In the genomic region with DNA sequence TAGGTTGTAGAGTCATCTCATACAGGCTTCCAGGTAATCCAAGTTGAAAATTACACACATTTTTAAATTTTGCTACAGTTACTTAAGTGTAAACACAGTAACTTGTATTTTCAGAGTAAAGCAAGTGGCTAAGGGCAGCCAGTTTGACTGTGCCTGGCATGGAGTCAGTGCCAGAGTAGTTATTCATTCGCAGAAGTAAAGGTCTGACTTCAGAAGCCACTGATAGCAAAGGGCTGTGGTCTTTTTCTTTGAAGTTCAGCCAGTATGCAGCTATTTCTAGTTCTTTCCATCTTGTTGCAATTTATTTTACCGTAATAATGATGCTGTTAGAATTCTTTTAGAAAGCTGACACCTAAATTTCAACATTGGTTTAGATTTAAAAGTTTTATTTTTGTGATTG, we compare ENCODE assay signal across 15 cellular contexts. TPM values are rescaled to one million over a fixed set of nuclear protein-coding genes. Genes with fewer than 3 reads are reported as not detected.
DNase-seq lines count a peak whose midpoint lies in the region; ATAC-seq and TF ChIP-seq lines count a peak whose summit lies in the region.
"Had no signal": no experiment of that assay in that cellular context is flagged by ENCODE, and none has a peak within 500 bp of the region (broad histone marks: within the 10 kb centered on the region; RNA-seq: fewer than 3 reads in every experiment).

No MANE protein-coding gene starts in this region.

- peaks cover 13% of the 10 kb centered on the region for H3K4me1 Mint-ChIP-seq in activated CD4-positive, alpha-beta T cell treated with anti-CD3 and anti-CD28 coated beads, Interleukin-2, amount 10 ng/mL, durations not matched to agents 24 days and 14 days
- no peaks in the 10 kb centered on the region for H3K4me1 Mint-ChIP-seq in endothelial cell (ENCODE audit: unreplicated experiment)
- H3K4me1 Mint-ChIP-seq in activated T-helper 17 cell treated with anti-CD3 and anti-CD28 coated beads, Interleukin-2, amount 50 U/mL, for 72 hours: peaks cover 7% of the 10 kb centered on the region

- H3K36me3 Mint-ChIP-seq in activated CD4-positive, alpha-beta T cell treated with anti-CD3 and anti-CD28 coated beads, Interleukin-2, amount 10 ng/mL, durations not matched to agents 24 days and 14 days (ENCODE audit: low read depth): peaks cover 50% of the 10 kb centered on the region
- peaks cover 18% of the 10 kb centered on the region for H3K36me3 Mint-ChIP-seq in endothelial cell (ENCODE audit: low read depth, unreplicated experiment)
- H3K36me3 Mint-ChIP-seq in activated T-helper 17 cell treated with anti-CD3 and anti-CD28 coated beads, Interleukin-2, amount 50 U/mL, for 72 hours (ENCODE audit: low read depth): peaks cover 92% of the 10 kb centered on the region

- 0 out of 2 replicates have a peak overlapping the region, but pooled peaks have one; percentile 16 for H3K27ac ChIP-seq in SK-N-MC
- H3K27ac ChIP-seq in right lobe of liver: no peak overlapping the region
- H3K27ac ChIP-seq: BLaER1 had no signal

- peaks cover 36% of the 10 kb centered on the region for H3K36me3 ChIP-seq in SK-N-MC (ENCODE audit: insufficient read depth, low read length)
- H3K36me3 ChIP-seq in right lobe of liver: peaks cover 0 to 9% (median 0%) of the 10 kb centered on the region in 4 donors

- ATAC-seq in right lobe of liver: peak in 3 of 4 donors; percentile 22 to 59 (median 50)
- ATAC-seq in activated T-helper 17 cell treated with anti-CD3 and anti-CD28 coated beads, Interleukin-2, amount 50 U/mL, for 72 hours (replicated peaks): no peak
- ATAC-seq: HCT116 had no signal

- H3K4me3 ChIP-seq in SK-N-MC: no peak overlapping the region
- no peak overlapping the region for H3K4me3 ChIP-seq in right lobe of liver
- H3K4me3 ChIP-seq: BLaER1 had no signal

- 28% methylated on average over 2 of the region's 2 CpGs for WGBS in right lobe of liver (ENCODE audit: insufficient coverage, low coverage, low lambda C conversion rate, missing lambda C conversion rate)

- intact Hi-C loops in activated CD4-positive, alpha-beta T cell treated with anti-CD3 and anti-CD28 coated beads, Interleukin-2, amount 10 ng/mL, durations not matched to agents 24 days and 14 days (cut with micrococcal nuclease): no loop called here
- intact Hi-C loops in right lobe of liver (cut with DNase I): no loop called here

- H3K27ac Mint-ChIP-seq in activated CD4-positive, alpha-beta T cell treated with anti-CD3 and anti-CD28 coated beads, Interleukin-2, amount 10 ng/mL, durations not matched to agents 24 days and 14 days: peak overlapping the region; percentile 15
- no peak overlapping the region for H3K27ac Mint-ChIP-seq in endothelial cell (ENCODE audit: unreplicated experiment)
- no peak overlapping the region for H3K27ac Mint-ChIP-seq in activated T-helper 17 cell treated with anti-CD3 and anti-CD28 coated beads, Interleukin-2, amount 50 U/mL, for 72 hours

- no peak overlapping the region for H3K4me3 Mint-ChIP-seq in activated CD4-positive, alpha-beta T cell treated with anti-CD3 and anti-CD28 coated beads, Interleukin-2, amount 10 ng/mL, durations not matched to agents 24 days and 14 days
- H3K4me3 Mint-ChIP-seq in endothelial cell (ENCODE audit: unreplicated experiment): peak overlapping the region; percentile 25
- H3K4me3 Mint-ChIP-seq in activated T-helper 17 cell treated with anti-CD3 and anti-CD28 coated beads, Interleukin-2, amount 50 U/mL, for 72 hours: no peak overlapping the region
- H3K4me3 Mint-ChIP-seq: CD8-positive, alpha-beta memory T cell had no signal

- no peaks in the 10 kb centered on the region for H3K9me3 ChIP-seq in SK-N-MC (ENCODE audit: low read depth, low read length)
- H3K9me3 ChIP-seq in right lobe of liver: no peaks in the 10 kb centered on the region
- H3K9me3 ChIP-seq: BLaER1 had no signal

- no peaks in the 10 kb centered on the region for H3K27me3 Mint-ChIP-seq in activated CD4-positive, alpha-beta T cell treated with anti-CD3 and anti-CD28 coated beads, Interleukin-2, amount 10 ng/mL, durations not matched to agents 24 days and 14 days
- H3K27me3 Mint-ChIP-seq in endothelial cell (ENCODE audit: unreplicated experiment): no peaks in the 10 kb centered on the region
- no peaks in the 10 kb centered on the region for H3K27me3 Mint-ChIP-seq in activated T-helper 17 cell treated with anti-CD3 and anti-CD28 coated beads, Interleukin-2, amount 50 U/mL, for 72 hours
- H3K27me3 Mint-ChIP-seq: CD8-positive, alpha-beta memory T cell had no signal

- no peak for DNase-seq in activated CD4-positive, alpha-beta T cell treated with anti-CD3 and anti-CD28 coated beads, Interleukin-2, amount 10 ng/mL, durations not matched to agents 24 days and 14 days
- no peak for DNase-seq in activated CD4-positive, alpha-beta T cell treated with anti-CD3 and anti-CD28 coated beads, Interleukin-2, amount 50 U/mL, for 1 hour
- DNase-seq in SK-N-MC (ENCODE audit: low read depth, low spot score): no peak
- no peak for DNase-seq in endothelial cell (ENCODE audit: low spot score)
- no peak for DNase-seq in right lobe of liver
- no peak for DNase-seq in NK-92 (lab: John Stamatoyannopoulos, UW; ENCODE audit: unreplicated experiment)
- no peak for DNase-seq in NCI-H1436 (lab: John Stamatoyannopoulos, UW)
- DNase-seq: 8988T; AML-193; CD8-positive, alpha-beta memory T cell; DMS53; GF-D8 had no signal

- no peak for TF ChIP-seq POLR2A in right lobe of liver (IDR thresholded peaks at IDR 0.05)

- peak overlapping the region; percentile 18 for H3K9ac ChIP-seq in SK-N-MC (ENCODE audit: insufficient read length)
- H3K9ac ChIP-seq: BLaER1 had no signal

- no peaks in the 10 kb centered on the region for H3K27me3 ChIP-seq in right lobe of liver
- H3K27me3 ChIP-seq: BLaER1 had no signal

- TF ChIP-seq CTCF in endothelial cell (IDR thresholded peaks at IDR 0.05; ENCODE audit: unreplicated experiment) (no peak), right lobe of liver (IDR thresholded peaks at IDR 0.05) (no peak)

- H3K4me1 ChIP-seq in right lobe of liver: peaks cover 0 to 11% (median 0%) of the 10 kb centered on the region in 4 donors
- H3K4me1 ChIP-seq: BLaER1 had no signal

- H3K9me3 Mint-ChIP-seq in activated CD4-positive, alpha-beta T cell treated with anti-CD3 and anti-CD28 coated beads, Interleukin-2, amount 10 ng/mL, durations not matched to agents 24 days and 14 days: no peaks in the 10 kb centered on the region
- no peaks in the 10 kb centered on the region for H3K9me3 Mint-ChIP-seq in endothelial cell (ENCODE audit: unreplicated experiment)
- H3K9me3 Mint-ChIP-seq in activated T-helper 17 cell treated with anti-CD3 and anti-CD28 coated beads, Interleukin-2, amount 50 U/mL, for 72 hours: no peaks in the 10 kb centered on the region
- H3K9me3 Mint-ChIP-seq: CD8-positive, alpha-beta memory T cell had no signal

RNA-seq across cellular contexts. Expression of gene TMEM50A, which starts 9.4 kb away (rescaled TPM):
- total RNA-seq in activated CD4-positive, alpha-beta T cell treated with anti-CD3 and anti-CD28 coated beads, Interleukin-2, amount 10 ng/mL, durations not matched to agents 24 days and 14 days: 94.1 and 102 TPM in 2 replicates
- total RNA-seq in endothelial cell (ENCODE audit: unreplicated experiment): 108 TPM
- total RNA-seq in right lobe of liver: 10 to 100 TPM; 22.2 to 43.1 (median 36.4) TPM
- 100 to 1,000 TPM in 1 of 2 donors, 10 to 100 TPM in 1; 76.3 to 125 TPM for total RNA-seq in activated T-helper 17 cell treated with anti-CD3 and anti-CD28 coated beads, Interleukin-2, amount 50 U/mL, for 72 hours
